11 cellular contexts compared by ENCODE assay signal in the genomic region with DNA sequence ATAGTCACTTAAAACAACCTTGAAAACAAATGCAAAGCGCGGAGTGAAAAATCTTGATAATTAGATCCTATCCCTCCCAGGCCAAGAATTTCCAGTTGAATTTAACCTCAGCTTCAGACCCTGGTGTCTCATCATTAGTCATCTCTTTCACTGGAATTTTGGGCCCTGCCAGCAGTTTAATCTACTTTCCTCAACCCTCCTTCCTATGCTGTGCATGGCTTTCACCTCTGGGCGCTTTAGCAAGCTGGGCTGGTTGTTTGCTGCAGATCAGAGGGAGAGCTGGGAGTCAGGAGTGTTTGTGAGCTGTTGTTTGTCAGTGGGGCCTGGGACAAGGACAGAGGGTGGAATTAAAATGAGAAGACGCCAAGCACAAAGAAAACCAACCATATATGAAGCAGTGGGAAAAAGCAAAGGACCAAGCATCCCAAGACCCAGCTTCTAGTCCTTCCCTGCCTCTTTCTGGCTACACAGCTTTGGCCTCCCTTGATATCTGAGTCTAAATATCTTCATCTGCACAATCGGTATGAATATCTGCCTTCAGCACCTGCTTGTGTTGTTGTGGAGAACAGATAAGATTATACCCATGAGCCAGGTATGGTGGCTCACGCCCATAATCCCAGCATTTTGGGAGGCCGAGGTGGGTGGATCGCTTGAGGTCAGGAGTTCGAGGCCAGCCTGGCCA. TPM values are rescaled to one million over a fixed set of nuclear protein-coding genes. Genes with fewer than 3 reads are reported as not detected.
DNase-seq lines count a peak whose midpoint lies in the region; ATAC-seq and TF ChIP-seq lines count a peak whose summit lies in the region.
"Had no signal": no experiment of that assay in that cellular context is flagged by ENCODE, and none has a peak within 500 bp of the region (broad histone marks: within the 10 kb centered on the region; RNA-seq: fewer than 3 reads in every experiment).

No MANE protein-coding gene starts in this region.

- H3K27me3 Mint-ChIP-seq in chondrocyte (ENCODE audit: low read depth) = no peaks in the 10 kb centered on the region

- peak overlapping the region; percentile 50 for H3K9ac ChIP-seq in mucosa of stomach (ENCODE audit: low read length)

- no peak for ATAC-seq in HG03045 (IDR thresholded peaks at IDR 0.05; ENCODE audit: unreplicated experiment)
- no peak for ATAC-seq in HG03280 (IDR thresholded peaks at IDR 0.05; ENCODE audit: unreplicated experiment)

- peak overlapping the region; percentile 98 for H3K27ac Mint-ChIP-seq in chondrocyte (ENCODE audit: unreplicated experiment)

- no peaks in the 10 kb centered on the region for H3K27me3 ChIP-seq in mucosa of stomach (ENCODE audit: control insufficient read depth, insufficient read depth, low read length)

- DNase-seq in A172 (ENCODE audit: low spot score) (peak; percentile 98), HS-5 (ENCODE audit: low read depth) (peak; percentile 89), chondrocyte (ENCODE audit: low spot score) (no peak), NCI-H2196 treated with DMSO at 0.1 percent for 48 hours (lab: John Stamatoyannopoulos, UW; ENCODE audit: unreplicated experiment) (no peak), AML-193 (lab: John Stamatoyannopoulos, UW) (no peak)
- DNase-seq: activated CD8-positive, alpha-beta memory T cell treated with anti-CD3 and anti-CD28 coated beads for 24 hours; DMS153; NCI-H187 treated with DMSO at 0.1 percent for 48 hours had no signal

- H3K4me1 Mint-ChIP-seq in chondrocyte (ENCODE audit: low read depth) = peaks cover 90% of the 10 kb centered on the region

- H3K4me1 ChIP-seq in mucosa of stomach (ENCODE audit: control insufficient read depth, insufficient read depth, low read length) = peaks cover 45% of the 10 kb centered on the region

- peak overlapping the region; percentile 6 for H3K4me3 Mint-ChIP-seq in chondrocyte (ENCODE audit: unreplicated experiment)

- no peak for TF ChIP-seq CTCF in chondrocyte (IDR thresholded peaks at IDR 0.05)

- peaks cover 14% of the 10 kb centered on the region for H3K36me3 Mint-ChIP-seq in chondrocyte (ENCODE audit: low read depth)

- no peak overlapping the region for H3K4me3 ChIP-seq in mucosa of stomach (ENCODE audit: low read length)

- H3K36me3 ChIP-seq in mucosa of stomach (ENCODE audit: control insufficient read depth, insufficient read depth, low read length) = no peaks in the 10 kb centered on the region

- peaks cover 5% of the 10 kb centered on the region for H3K9me3 Mint-ChIP-seq in chondrocyte (ENCODE audit: low read depth)

- H3K9me3 ChIP-seq in mucosa of stomach (ENCODE audit: control insufficient read depth, low read length) = no peaks in the 10 kb centered on the region

RNA-seq across cellular contexts. Expression of a gene that starts 13.5 kb away (rescaled TPM):
- total RNA-seq in A172 (2014; rRNA removed; shearing (Covaris generic)) = 285 and 317 TPM in 2 replicates
- 291 to 526 TPM (median 524 TPM) in 3 replicates for total RNA-seq in chondrocyte

RNA-seq across cellular contexts. Expression of a gene that starts 27.7 kb away (rescaled TPM):
- total RNA-seq in A172 (2014; rRNA removed; shearing (Covaris generic)) = 193 and 250 TPM in 2 replicates
- 7.5 to 9.3 TPM (median 8.4 TPM) in 3 replicates for total RNA-seq in chondrocyte

Comparison
In these comparisons a context has a peak if more than half of its experiments do, and no peak if none do; other contexts are left out.
1. DNase-seq: peak in A172 (single experiment) and HS-5 (single experiment); none in chondrocyte (single experiment), NCI-H2196 treated with DMSO at 0.1 percent for 48 hours (single experiment) and AML-193 (0 of 2).
2. RNA of a gene that starts 27.7 kb away (total RNA-seq): 193 to 250 TPM in A172; 7.5 to 9.3 TPM in chondrocyte; every median in the first group is over 10 times any median in the second.